Comparison of ENCODE assay signal across 18 cellular contexts in the genomic region with DNA sequence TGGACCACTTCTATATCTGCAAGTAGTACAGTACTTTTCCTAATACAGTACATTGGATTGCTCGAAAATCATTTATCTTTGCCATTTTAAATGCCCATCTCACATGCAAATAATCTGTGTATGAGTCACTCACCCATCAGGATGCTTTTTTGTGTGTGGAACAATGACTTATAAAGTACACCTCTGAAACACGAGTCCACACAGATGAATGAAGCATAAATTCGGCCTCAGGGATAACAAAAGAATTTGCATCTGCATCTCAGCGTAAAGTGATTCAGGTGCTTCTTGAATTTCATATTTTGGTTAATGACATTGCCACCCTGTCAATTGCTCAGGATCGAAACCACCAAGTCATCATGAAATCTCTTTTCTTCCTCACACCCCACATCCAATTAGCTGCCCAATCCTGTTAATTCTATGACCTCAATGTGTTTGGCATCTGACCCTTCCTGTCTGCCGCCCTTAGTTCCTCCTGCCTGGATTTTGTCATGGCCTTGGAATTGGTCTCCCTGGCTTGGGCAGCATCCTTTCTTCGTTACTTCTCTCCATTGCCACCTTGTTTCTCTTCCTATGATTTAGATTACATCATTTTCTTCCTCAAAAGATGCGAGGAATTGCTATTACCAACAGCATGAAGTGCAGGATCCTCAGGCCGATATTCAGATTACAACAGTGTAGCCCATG.
A peak's percentile ranks its signal among the peaks of the same experiment; 100 is the strongest.
DNase-seq lines count a peak whose midpoint lies in the region; ATAC-seq and TF ChIP-seq lines count a peak whose summit lies in the region.
"Had no signal": no experiment of that assay in that cellular context is flagged by ENCODE, and none has a peak within 500 bp of the region (broad histone marks: within the 10 kb centered on the region; RNA-seq: fewer than 3 reads in every experiment).

No MANE protein-coding gene starts in this region.

- H3K4me1 Mint-ChIP-seq in neural crest cell, result peaks cover 13% of the 10 kb centered on the region
- no peaks in the 10 kb centered on the region for H3K4me1 Mint-ChIP-seq in natural killer cell treated with Interleukin-12 subunit alpha and Interleukin-12 subunit beta and Interleukin-15 and Interleukin-18, amount 100 ng/mL, for 72 hours (ENCODE audit: low read depth in 2 of 2)

- H3K4me3 Mint-ChIP-seq in neural crest cell, result no peak overlapping the region
- no peak overlapping the region for H3K4me3 Mint-ChIP-seq in natural killer cell treated with Interleukin-12 subunit alpha and Interleukin-12 subunit beta and Interleukin-15 and Interleukin-18, amount 100 ng/mL, for 72 hours
- H3K4me3 Mint-ChIP-seq: CD4-positive, alpha-beta T cell; H9 had no signal

- H3K27me3 Mint-ChIP-seq in neural crest cell (ENCODE audit: low read depth), result no peaks in the 10 kb centered on the region
- H3K27me3 Mint-ChIP-seq in natural killer cell treated with Interleukin-12 subunit alpha and Interleukin-12 subunit beta and Interleukin-15 and Interleukin-18, amount 100 ng/mL, for 72 hours, result peaks cover 6 to 7% of the 10 kb centered on the region in 2 donors
- H3K27me3 Mint-ChIP-seq: CD4-positive, alpha-beta T cell had no signal

- H3K27ac Mint-ChIP-seq in neural crest cell (ENCODE audit: unreplicated experiment), result peak overlapping the region; percentile 86
- H3K27ac Mint-ChIP-seq in natural killer cell treated with Interleukin-12 subunit alpha and Interleukin-12 subunit beta and Interleukin-15 and Interleukin-18, amount 100 ng/mL, for 72 hours, result no peak overlapping the region
- H3K27ac Mint-ChIP-seq: CD4-positive, alpha-beta T cell; H9 had no signal

- H3K4me3 ChIP-seq in RWPE2 (ENCODE audit: severe bottlenecking), result no peak overlapping the region

- H3K9me3 Mint-ChIP-seq in neural crest cell, result peaks cover 14% of the 10 kb centered on the region
- peaks cover 7% of the 10 kb centered on the region for H3K9me3 Mint-ChIP-seq in natural killer cell treated with Interleukin-12 subunit alpha and Interleukin-12 subunit beta and Interleukin-15 and Interleukin-18, amount 100 ng/mL, for 72 hours

- TF ChIP-seq CTCF in RWPE2 (IDR thresholded peaks at IDR 0.05; ENCODE audit: poor library complexity, severe bottlenecking), result no peak
- no peak for TF ChIP-seq CTCF in neural crest cell (conservative IDR thresholded peaks at IDR 0.05)

- H3K4me1 ChIP-seq in RWPE2 (ENCODE audit: insufficient read depth, poor library complexity, severe bottlenecking), result no peaks in the 10 kb centered on the region
- H3K4me1 ChIP-seq: BE2C had no signal

- H3K27me3 ChIP-seq in RWPE2 (ENCODE audit: insufficient read depth, poor library complexity, severe bottlenecking), result no peaks in the 10 kb centered on the region
- H3K27me3 ChIP-seq: BE2C had no signal

- ATAC-seq in RWPE2 (ENCODE audit: low read depth) (0 out of 3 replicates have a peak, but pooled peaks have one; percentile 46), left colon (no peak)
- no peak for ATAC-seq in natural killer cell treated with Interleukin-12 subunit alpha and Interleukin-12 subunit beta and Interleukin-15 and Interleukin-18, amount 100 ng/mL, for 72 hours

- intact Hi-C loops in left colon (cut with DNase I, micrococcal nuclease), result no loop called here

- H3K36me3 Mint-ChIP-seq in neural crest cell (ENCODE audit: low read depth), result peaks cover 9% of the 10 kb centered on the region
- H3K36me3 Mint-ChIP-seq in natural killer cell treated with Interleukin-12 subunit alpha and Interleukin-12 subunit beta and Interleukin-15 and Interleukin-18, amount 100 ng/mL, for 72 hours, result no peaks in the 10 kb centered on the region

- H3K9me3 ChIP-seq in RWPE2 (ENCODE audit: severe bottlenecking), result no peaks in the 10 kb centered on the region
- H3K9me3 ChIP-seq: BE2C had no signal

- H3K27ac ChIP-seq in RWPE2 (ENCODE audit: poor library complexity, severe bottlenecking), result no peak overlapping the region

- peak; percentile 23 for DNase-seq in NCI-H1436 (lab: John Stamatoyannopoulos, UW)
- DNase-seq in NCI-H1436 treated with DMSO at 0.1 percent for 48 hours (lab: John Stamatoyannopoulos, UW), result no peak
- DNase-seq in NCI-H2107 treated with DMSO at 0.1 percent for 48 hours (lab: John Stamatoyannopoulos, UW; ENCODE audit: unreplicated experiment), result peak; percentile 75
- DNase-seq in RWPE2 (ENCODE audit: low spot score), result no peak
- no peak for DNase-seq in neural crest cell (ENCODE audit: low read depth, low spot score)
- DNase-seq in natural killer cell treated with Interleukin-12 subunit alpha and Interleukin-12 subunit beta and Interleukin-15 and Interleukin-18, amount 100 ng/mL, for 72 hours (ENCODE audit: low spot score), result no peak
- DNase-seq in left colon, result no peak
- DNase-seq in SKM-1 (lab: John Stamatoyannopoulos, UW; ENCODE audit: unreplicated experiment), result no peak
- DNase-seq: 8988T; BE2C; Calu3; CD4-positive, alpha-beta T cell; DMS53; H9; MM.1S; NCI-H1694; NK-92 treated with Interleukin-12 subunit alpha and Interleukin-12 subunit beta, amount 100 ng/mL, for 24 hours; RPMI8226 had no signal

- no peaks in the 10 kb centered on the region for H3K36me3 ChIP-seq in RWPE2 (ENCODE audit: low read depth)
- H3K36me3 ChIP-seq: BE2C had no signal

Comparison
In these comparisons a context has a peak if more than half of its experiments do, and no peak if none do; other contexts are left out.
1. DNase-seq: peak in NCI-H1436 (single experiment) and NCI-H2107 treated with DMSO at 0.1 percent for 48 hours (single experiment); none in NCI-H1436 treated with DMSO at 0.1 percent for 48 hours (single experiment), RWPE2 (single experiment), neural crest cell (single experiment), natural killer cell treated with Interleukin-12 subunit alpha and Interleukin-12 subunit beta and Interleukin-15 and Interleukin-18, amount 100 ng/mL, for 72 hours (single experiment), left colon (0 of 2) and SKM-1 (single experiment).